ENCODE assay signal across 1 cellular context in the genomic region with DNA sequence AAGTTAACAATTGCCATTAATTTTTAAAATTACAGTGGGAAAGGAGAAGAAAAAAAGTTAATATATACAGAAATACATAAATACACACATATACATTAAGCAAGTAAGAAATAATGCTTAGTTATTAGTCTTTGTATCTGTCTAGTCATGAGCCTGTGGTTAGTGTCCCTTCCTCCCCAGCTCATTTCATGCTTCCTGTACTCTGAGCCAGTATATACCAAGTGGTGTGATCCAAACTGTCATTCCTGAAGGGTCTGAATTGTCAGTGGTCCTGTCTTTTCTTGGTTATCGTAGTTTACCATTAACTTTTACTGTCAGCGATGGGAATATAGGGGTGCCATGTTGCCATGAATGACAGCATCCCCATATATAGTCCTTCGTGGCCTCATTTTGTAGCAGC.
TF ChIP-seq lines count a peak whose summit lies in the region.

No MANE protein-coding gene starts in this region.

TF ChIP-seq in IMR-90, 13 proteins besides CTCF, POLR2A, EP300 and RAD21 (continued from another document):
- TF ChIP-seq, protein P1, sequence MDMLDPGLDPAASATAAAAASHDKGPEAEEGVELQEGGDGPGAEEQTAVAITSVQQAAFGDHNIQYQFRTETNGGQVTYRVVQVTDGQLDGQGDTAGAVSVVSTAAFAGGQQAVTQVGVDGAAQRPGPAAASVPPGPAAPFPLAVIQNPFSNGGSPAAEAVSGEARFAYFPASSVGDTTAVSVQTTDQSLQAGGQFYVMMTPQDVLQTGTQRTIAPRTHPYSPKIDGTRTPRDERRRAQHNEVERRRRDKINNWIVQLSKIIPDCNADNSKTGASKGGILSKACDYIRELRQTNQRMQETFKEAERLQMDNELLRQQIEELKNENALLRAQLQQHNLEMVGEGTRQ (IDR thresholded peaks at IDR 0.05; ENCODE audit: low read depth, low read length) = no peak
- TF ChIP-seq NFE2L2 (IDR thresholded peaks at IDR 0.05; ENCODE audit: low read depth, low read length) = no peak
TF ChIP-seq in IMR-90: peak in this region for 0.
